ENCODE assay signal across 8 cellular contexts in genomic region chr9:120792898-120793765, GRCh38. TPM values are rescaled to one million over a fixed set of nuclear protein-coding genes. Genes with fewer than 3 reads are reported as not detected.
DNase-seq lines count a peak whose midpoint lies in the region; ATAC-seq and TF ChIP-seq lines count a peak whose summit lies in the region.

TSS of gene FBXW2 (minus strand) at chr9:120793416. CDS start at chr9:120788258, 5,158 bp downstream.

- DNase-seq in A673 (ENCODE audit: low spot score) (peak; percentile 96), NCI-H2196 (lab: John Stamatoyannopoulos, UW; ENCODE audit: unreplicated experiment) (peak; percentile 92), mammary epithelial cell (peak; percentile 90)

- TF ChIP-seq CTCF in A673 (conservative IDR thresholded peaks at IDR 0.05; ENCODE audit: low read depth, low read length) (no peak), WI38 (IDR thresholded peaks at IDR 0.05; ENCODE audit: low read depth, low read length) (no peak), mammary epithelial cell (conservative IDR thresholded peaks at IDR 0.05 in 1 of 2, IDR thresholded peaks at IDR 0.05 in 1 of 2; ENCODE audit: extremely low read depth in 1 of 2, insufficient read depth in 1 of 2, low read depth in 1 of 2, low read length in 2 of 2) (no peak)

- H3K27ac ChIP-seq in A673 (ENCODE audit: low read depth, low read length, poor library complexity, severe bottlenecking) (peak within 1 kb of the TSS; percentile 86), mammary epithelial cell (ENCODE audit: insufficient read depth, low read depth, low read length) (peak within 1 kb of the TSS; percentile 92), iPS-20b (ENCODE audit: low read length) (peak within 1 kb of the TSS; percentile 63), skin epidermis (peak within 1 kb of the TSS; percentile 27 to 98 (median 94))

- peak within 1 kb of the TSS; percentile 93 for H3K4me2 ChIP-seq in mammary epithelial cell (ENCODE audit: insufficient read depth, low read depth, low read length)

- peak within 1 kb of the TSS; percentile 84 for H3K4me3 ChIP-seq in A673 (ENCODE audit: low read depth, low read length, poor library complexity, severe bottlenecking)
- peak within 1 kb of the TSS; percentile 99 for H3K4me3 ChIP-seq in WI38 (ENCODE audit: low read depth, low read length)
- H3K4me3 ChIP-seq in mammary epithelial cell (replicated peaks in 1 of 3; ENCODE audit: insufficient read depth in 1 of 3, low read depth in 2 of 3, low read length in 3 of 3): peak within 1 kb of the TSS; percentile 74 to 100 (median 96)
- peak within 1 kb of the TSS; percentile 99 for H3K4me3 ChIP-seq in iPS-20b (ENCODE audit: low read length)
- H3K4me3 ChIP-seq in skin epidermis: peak within 1 kb of the TSS; percentile 76 to 98 (median 90)

- peak within 1 kb of the TSS; percentile 99 for H2AFZ ChIP-seq in mammary epithelial cell (ENCODE audit: low read depth, low read length)

- peaks cover 5% of the 10 kb centered on the region for H3K4me1 ChIP-seq in A673 (ENCODE audit: insufficient read depth, low read length, poor library complexity, severe bottlenecking)
- peaks cover 19% of the 10 kb centered on the region for H3K4me1 ChIP-seq in mammary epithelial cell (ENCODE audit: insufficient read depth, low read length)
- peaks cover 4% of the 10 kb centered on the region; the same call in 1 of the 2 replicates for H3K4me1 ChIP-seq in iPS-20b (ENCODE audit: insufficient read depth, low read length)

- no peaks in the 10 kb centered on the region for H3K9me3 ChIP-seq in A673 (ENCODE audit: low read depth, low read length, poor library complexity, severe bottlenecking)
- no peaks in the 10 kb centered on the region for H3K9me3 ChIP-seq in mammary epithelial cell (replicated peaks; ENCODE audit: insufficient read depth, low read length)
- H3K9me3 ChIP-seq in iPS-20b (ENCODE audit: insufficient read depth, low read depth, low read length): no peaks in the 10 kb centered on the region

- intact Hi-C loops in A673 (cut with micrococcal nuclease; ENCODE audit: unreplicated experiment): loop anchor here (2.0 kb wide), 1 partner anchor 76 kb away; no protein-coding TSS in a partner anchor
- intact Hi-C loops in mammary epithelial cell (cut with micrococcal nuclease): loop anchor here (1.0 to 5.0 kb wide), 2 partner anchors 17 to 49 kb away; partner anchors contain the start of gene PSMD5

- ATAC-seq in GM18867 (IDR thresholded peaks at IDR 0.05; ENCODE audit: unreplicated experiment): peak; percentile 94
- peak; percentile 87 for ATAC-seq in HG03097 (IDR thresholded peaks at IDR 0.05; ENCODE audit: low FRiP score, unreplicated experiment)

- no peaks in the 10 kb centered on the region for H4K20me1 ChIP-seq in mammary epithelial cell (ENCODE audit: insufficient read depth, low read length)

- POLR2A ChIA-PET in A673 (lab: Charles Lee; ENCODE audit: low non-redundant PET): interaction anchor here (0.5 to 0.6 kb wide), 3 partner anchors 18 to 136 kb away, joined by 3 read pairs; no protein-coding TSS in a partner anchor

- CTCF ChIA-PET in A673 (lab: Charles Lee) (no interaction called here), mammary epithelial cell (lab: Charles Lee; ENCODE audit: low non-redundant PET) (no interaction called here)

- H3K79me2 ChIP-seq in mammary epithelial cell (ENCODE audit: insufficient read depth, low read length): peaks cover 66% of the 10 kb centered on the region

- WGBS in mammary epithelial cell (ENCODE audit: low coverage, missing lambda C conversion rate): under 1% methylated on average over 22 of the region's 72 CpGs

- H3K36me3 ChIP-seq in A673 (ENCODE audit: insufficient read depth, low read length, poor library complexity, severe bottlenecking) (peaks cover 16% of the 10 kb centered on the region), mammary epithelial cell (ENCODE audit: insufficient read depth, low read length) (peaks cover 8% of the 10 kb centered on the region), iPS-20b (ENCODE audit: insufficient read depth, low read depth, low read length) (peaks cover 26% of the 10 kb centered on the region)

- dilution Hi-C loops in mammary epithelial cell (cut with HindIII; ENCODE audit: low sequenced_read_pairs): no loop called here

- no peaks in the 10 kb centered on the region for H3K27me3 ChIP-seq in A673 (replicated peaks; ENCODE audit: insufficient read depth, low read depth, low read length, poor library complexity)
- H3K27me3 ChIP-seq in mammary epithelial cell (ENCODE audit: insufficient read depth, low read length): no peaks in the 10 kb centered on the region
- H3K27me3 ChIP-seq in iPS-20b (ENCODE audit: insufficient read depth, low read length): no peaks in the 10 kb centered on the region

- in situ Hi-C loops in mammary epithelial cell (cut with MboI; ENCODE audit: low sequenced_read_pairs in 2 of 2): no loop called here

- BruUV-seq in A673 (replicated peaks; lab: Mats Ljungman, UMichigan): no TSS peak
- no TSS peak for BruUV-seq in mammary epithelial cell (replicated peaks; lab: Mats Ljungman, UMichigan)

- H3K9ac ChIP-seq in mammary epithelial cell (ENCODE audit: insufficient read depth, low read length) (peak within 1 kb of the TSS; percentile 99), iPS-20b (ENCODE audit: low read depth, low read length) (peak within 1 kb of the TSS; percentile 96)

RNA-seq across cellular contexts. Expression of gene FBXW2, which starts in this region (rescaled TPM):
- total RNA-seq in A673 (2021): 63.9 and 68.5 TPM in 2 replicates
- total RNA-seq in mammary epithelial cell: 10 to 100 TPM; 39.3 to 70.1 TPM
- 38.5 TPM for polyA plus RNA-seq in mammary epithelial cell
- 80.3 TPM for polyA minus RNA-seq in mammary epithelial cell

Comparison
In these comparisons a context has a peak if more than half of its experiments do, and no peak if none do; other contexts are left out.
1. Peak in every context shown above with its lines: DNase-seq, ATAC-seq, H3K4me3 ChIP-seq and H3K27ac ChIP-seq.